ENCODE assay signal across 29 cellular contexts in the genomic region with DNA sequence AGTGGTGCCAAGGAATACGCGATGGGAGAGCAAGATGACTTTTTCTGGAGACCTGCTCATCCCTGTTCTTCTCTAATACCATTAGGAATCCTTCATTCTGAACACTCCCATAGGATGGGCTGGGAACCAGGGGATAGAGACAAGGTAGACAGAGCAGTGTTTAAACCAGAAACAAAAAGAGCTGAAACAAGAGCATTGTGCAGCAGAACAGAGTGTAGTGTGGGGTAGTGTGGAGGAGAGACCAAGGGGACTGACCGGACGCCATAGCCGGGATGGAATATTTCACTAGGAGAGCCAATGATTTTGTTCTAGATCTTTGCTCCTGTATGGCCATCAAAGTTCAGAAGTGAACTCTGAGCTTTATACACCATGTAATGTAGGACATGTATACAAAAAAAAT. TPM values are rescaled to one million over a fixed set of nuclear protein-coding genes. Genes with fewer than 3 reads are reported as not detected.
"Had no signal": no experiment of that assay in that cellular context is flagged by ENCODE, and none has a peak within 500 bp of the region (broad histone marks: within the 10 kb centered on the region; RNA-seq: fewer than 3 reads in every experiment).

No MANE protein-coding gene starts in this region.

- H3K27ac Mint-ChIP-seq: activated B cell treated with CpG ODN at 0.5 μM for 24 hours; stimulated activated effector memory CD8-positive, alpha-beta T cell treated with anti-CD3 and anti-CD28 coated beads, Interleukin-12 subunit alpha, Interleukin-12 subunit beta, amount 100 ng/mL, for 72 hours; T-helper 2 cell treated with Interferon-gamma antibody and Interleukin-4, amounts not matched to agents 5 μg/mL and 100 μg/mL, for 36 hours had no signal

- H3K4me3 Mint-ChIP-seq: activated B cell treated with CpG ODN at 0.5 μM for 24 hours; activated naive CD8-positive, alpha-beta T cell treated with anti-CD3 and anti-CD28 coated beads for 36 hours; activated T-cell treated with anti-CD3 and anti-CD28 coated beads, Interleukin-2, amount 50 U/mL, for 4 hours; neural crest cell; stimulated activated effector memory CD8-positive, alpha-beta T cell treated with anti-CD3 and anti-CD28 coated beads, Interleukin-12 subunit alpha, Interleukin-12 subunit beta, amount 100 ng/mL, for 72 hours; T-helper 2 cell treated with Interferon-gamma antibody and Interleukin-4, amounts not matched to agents 5 μg/mL and 100 μg/mL, for 36 hours had no signal

- H3K27me3 Mint-ChIP-seq: activated B cell treated with CpG ODN at 0.5 μM for 24 hours; activated naive CD8-positive, alpha-beta T cell treated with anti-CD3 and anti-CD28 coated beads for 36 hours had no signal

- ATAC-seq: activated T-cell treated with anti-CD3 and anti-CD28 coated beads, Interleukin-2, amount 50 U/mL, for 4 hours; body of pancreas; left cardiac atrium; left ventricle myocardium superior; psoas muscle; stimulated activated effector memory CD8-positive, alpha-beta T cell treated with anti-CD3 and anti-CD28 coated beads, Interleukin-12 subunit alpha, Interleukin-12 subunit beta, amount 100 ng/mL, for 72 hours had no signal

- H3K9me3 Mint-ChIP-seq: activated B cell treated with CpG ODN at 0.5 μM for 24 hours; activated naive CD8-positive, alpha-beta T cell treated with anti-CD3 and anti-CD28 coated beads for 36 hours; activated T-cell treated with anti-CD3 and anti-CD28 coated beads, Interleukin-2, amount 50 U/mL, for 4 hours; neural crest cell; stimulated activated effector memory CD8-positive, alpha-beta T cell treated with anti-CD3 and anti-CD28 coated beads, Interleukin-12 subunit alpha, Interleukin-12 subunit beta, amount 100 ng/mL, for 72 hours; T-helper 2 cell treated with Interferon-gamma antibody and Interleukin-4, amounts not matched to agents 5 μg/mL and 100 μg/mL, for 36 hours had no signal

- H3K4me1 Mint-ChIP-seq: neural crest cell had no signal

- DNase-seq: activated B cell treated with CpG ODN at 0.5 μM for 24 hours; activated CD8-positive, alpha-beta memory T cell treated with anti-CD3 and anti-CD28 coated beads, Interleukin-2, amount 50 U/mL, for 4 hours; activated naive CD4-positive, alpha-beta T cell; activated naive CD8-positive, alpha-beta T cell treated with anti-CD3 and anti-CD28 coated beads for 36 hours; activated T-cell treated with anti-CD3 and anti-CD28 coated beads, Interleukin-2, amount 50 U/mL, for 4 hours; adrenal gland; aorta; body of pancreas; cerebellar nuclear complex; colonic mucosa; effector memory CD4-positive, alpha-beta T cell; erythroblast; foreskin fibroblast; head of caudate nucleus; hippocampal formation; left cardiac atrium; left ventricle myocardium superior; mammary epithelial cell; occipital lobe; psoas muscle; sigmoid colon; small intestine; stimulated activated CD4-positive, alpha-beta T cell treated with anti-CD3 and anti-CD28 coated beads, Interleukin-4, amount 100 ng/mL, for 24 hours had no signal

RNA-seq across cellular contexts. Expression of gene FBXO40, which starts 51.9 kb away (rescaled TPM):
- total RNA-seq: activated B cell treated with CpG ODN at 0.5 μM for 24 hours; activated CD8-positive, alpha-beta memory T cell treated with anti-CD3 and anti-CD28 coated beads for 36 hours; activated naive CD8-positive, alpha-beta T cell treated with anti-CD3 and anti-CD28 coated beads for 36 hours; activated T-cell treated with anti-CD3 and anti-CD28 coated beads, Interleukin-2, amount 50 U/mL, for 4 hours; body of pancreas; colonic mucosa; dermis microvascular lymphatic vessel endothelial cell; mammary epithelial cell; neural crest cell; sigmoid colon; tibial nerve had no signal
